Comparison of ENCODE assay signal across 1 cellular context in genomic region chr16:30941600-30942420, GRCh38.
TF ChIP-seq lines count a peak whose summit lies in the region.

No MANE protein-coding gene starts in this region.

TF ChIP-seq in K562, 482 proteins besides CTCF, POLR2A, EP300 and RAD21 (continues in another document):
- TF ChIP-seq VEZF1 (CRISPR knock-in tag; IDR thresholded peaks at IDR 0.05) (peak; percentile 74), ZNF280B (CRISPR knock-in tag; IDR thresholded peaks at IDR 0.05) (no peak), POLR2G (IDR thresholded peaks at IDR 0.05; ENCODE audit: low read depth, low read length) (peak; percentile 61), DLX4 (CRISPR knock-in tag; IDR thresholded peaks at IDR 0.05) (no peak), ZNF764 (CRISPR knock-in tag; IDR thresholded peaks at IDR 0.05; ENCODE audit: low read depth) (no peak), ZNF707 (CRISPR knock-in tag; conservative IDR thresholded peaks at IDR 0.05) (no peak), ATF4 (CRISPR knock-in tag; IDR thresholded peaks at IDR 0.05) (no peak), MYNN (IDR thresholded peaks at IDR 0.05) (0 out of 2 replicates have a peak, but pooled peaks have one; percentile 24), MYNN (CRISPR knock-in tag; IDR thresholded peaks at IDR 0.05) (no peak), AFF4 (CRISPR knock-in tag; IDR thresholded peaks at IDR 0.05) (no peak), MAZ (CRISPR knock-in tag; conservative IDR thresholded peaks at IDR 0.05 in 1 of 2, IDR thresholded peaks at IDR 0.05 in 1 of 2) (peak in 1 of 2 experiments; percentile 51; a peak in 3 of 4 replicates), PKNOX1 (IDR thresholded peaks at IDR 0.05) (peak; percentile 35), KDM1A (IDR thresholded peaks at IDR 0.05) (no peak), ATF7 (IDR thresholded peaks at IDR 0.05) (peak; percentile 67), PREB (CRISPR knock-in tag; IDR thresholded peaks at IDR 0.05) (no peak), ZNF609 (CRISPR knock-in tag; IDR thresholded peaks at IDR 0.05; ENCODE audit: borderline replicate concordance) (peak; percentile 70; the same call in 1 of the 2 replicates), THAP7 (CRISPR knock-in tag; IDR thresholded peaks at IDR 0.05) (no peak), USF1 (CRISPR knock-in tag; IDR thresholded peaks at IDR 0.05) (peak; percentile 65; the same call in 1 of the 2 replicates), HDAC1 (IDR thresholded peaks at IDR 0.05) (0 out of 4 replicates have a peak, but pooled peaks of 1 of the 2 experiments have one; percentile 8), SMAD1 (IDR thresholded peaks at IDR 0.05; ENCODE audit: low read depth, low read length, partially characterized antibody) (no peak), MEIS2 (IDR thresholded peaks at IDR 0.05; ENCODE audit: partially characterized antibody) (peak; percentile 13), XRCC5 (IDR thresholded peaks at IDR 0.05; ENCODE audit: low read depth, low read length) (peak; percentile 76; the same call in 1 of the 2 replicates), DEAF1 (CRISPR knock-in tag; IDR thresholded peaks at IDR 0.05) (peak; percentile 62; the same call in 1 of the 2 replicates), TARDBP (IDR thresholded peaks at IDR 0.05) (no peak), MAFK (IDR thresholded peaks at IDR 0.05; ENCODE audit: low read length) (peak; percentile 21; the same call in 1 of the 2 replicates), ZNF311 (CRISPR knock-in tag; IDR thresholded peaks at IDR 0.05) (no peak), MTA3 (IDR thresholded peaks at IDR 0.05; ENCODE audit: borderline replicate concordance) (peak; percentile 37; the same call in 1 of the 2 replicates), ATF1 (CRISPR knock-in tag; IDR thresholded peaks at IDR 0.05) (no peak), ATF1 (tag; IDR thresholded peaks at IDR 0.05) (0 out of 2 replicates have a peak, but pooled peaks have one; percentile 19), E2F3 (CRISPR knock-in tag; IDR thresholded peaks at IDR 0.05) (peak; percentile 31; the same call in 1 of the 2 replicates), TFAP4 (CRISPR knock-in tag; IDR thresholded peaks at IDR 0.05; ENCODE audit: borderline replicate concordance) (peak; percentile 85), ETV1 (tag; conservative IDR thresholded peaks at IDR 0.05; ENCODE audit: low read depth) (peak; percentile 71), NR0B1 (IDR thresholded peaks at IDR 0.05; ENCODE audit: partially characterized antibody) (no peak), RHOXF2B (CRISPR knock-in tag; conservative IDR thresholded peaks at IDR 0.05) (no peak), ZNF124 (CRISPR knock-in tag; IDR thresholded peaks at IDR 0.05) (no peak), NRF1 (conservative IDR thresholded peaks at IDR 0.05 in 1 of 2, IDR thresholded peaks at IDR 0.05 in 1 of 2) (peak; percentile 86 to 89), SMAD4 (CRISPR knock-in tag; conservative IDR thresholded peaks at IDR 0.05) (peak; percentile 72), SP1 (CRISPR knock-in tag; IDR thresholded peaks at IDR 0.05) (peak; percentile 49; the same call in 1 of the 2 replicates)
